8 cellular contexts compared by ENCODE assay signal in genomic region chr6:41470341-41471063, GRCh38.
A peak's percentile ranks its signal among the peaks of the same experiment; 100 is the strongest.
DNase-seq lines count a peak whose midpoint lies in the region; ATAC-seq and TF ChIP-seq lines count a peak whose summit lies in the region.

No MANE protein-coding gene starts in this region.

- ATAC-seq in body of pancreas (peak; percentile 60), left lobe of liver (peak; percentile 33), HG03342 (IDR thresholded peaks at IDR 0.05; ENCODE audit: unreplicated experiment) (no peak)

- no peak for TF ChIP-seq CTCF in body of pancreas (IDR thresholded peaks at IDR 0.05)
- TF ChIP-seq CTCF in tibial artery (IDR thresholded peaks at IDR 0.05) = no peak

- no peaks in the 10 kb centered on the region for H3K36me3 Mint-ChIP-seq in activated CD4-positive, alpha-beta T cell treated with anti-CD3 and anti-CD28 coated beads, Interleukin-2, amount 10 ng/mL, durations not matched to agents 24 days and 14 days (ENCODE audit: low read depth)
- H3K36me3 Mint-ChIP-seq in activated T-helper 2 cell treated with anti-CD3 and anti-CD28 coated beads, Interferon-gamma antibody, Interleukin-2, Interleukin-4, amounts not matched to agents 10 μg/mL and 5 μg/mL and 100 μg/mL, durations not matched to agents 14 hours and 24 hours and 36 hours (ENCODE audit: low read depth) = no peaks in the 10 kb centered on the region

- 28 to 42% methylated on average over 28 to 58 of the region's 60 CpGs for WGBS in body of pancreas, 2 donors

- H3K27me3 ChIP-seq in body of pancreas (peaks cover 0 to 9% of the 10 kb centered on the region in 2 donors), tibial artery (peaks cover 0 to 2% of the 10 kb centered on the region in 2 donors)

- no peak for TF ChIP-seq POLR2A in body of pancreas (IDR thresholded peaks at IDR 0.05)

- no peak overlapping the region for H3K4me3 ChIP-seq in body of pancreas
- peak overlapping the region; percentile 6 to 41 for H3K4me3 ChIP-seq in tibial artery

- H3K27ac ChIP-seq in body of pancreas (no peak overlapping the region), tibial artery (peak overlapping the region; percentile 58 to 69)

- no peak overlapping the region for H3K27ac Mint-ChIP-seq in activated CD4-positive, alpha-beta T cell treated with anti-CD3 and anti-CD28 coated beads, Interleukin-2, amount 10 ng/mL, durations not matched to agents 24 days and 14 days
- no peak overlapping the region for H3K27ac Mint-ChIP-seq in activated T-helper 2 cell treated with anti-CD3 and anti-CD28 coated beads, Interferon-gamma antibody, Interleukin-2, Interleukin-4, amounts not matched to agents 10 μg/mL and 5 μg/mL and 100 μg/mL, durations not matched to agents 14 hours and 24 hours and 36 hours

- no peaks in the 10 kb centered on the region for H3K36me3 ChIP-seq in body of pancreas (replicated peaks in 1 of 2; ENCODE audit: insufficient read depth in 1 of 2, low read depth in 2 of 2)
- no peaks in the 10 kb centered on the region for H3K36me3 ChIP-seq in tibial artery

- no peaks in the 10 kb centered on the region for H3K9me3 Mint-ChIP-seq in activated CD4-positive, alpha-beta T cell treated with anti-CD3 and anti-CD28 coated beads, Interleukin-2, amount 10 ng/mL, durations not matched to agents 24 days and 14 days
- no peaks in the 10 kb centered on the region for H3K9me3 Mint-ChIP-seq in activated T-helper 2 cell treated with anti-CD3 and anti-CD28 coated beads, Interferon-gamma antibody, Interleukin-2, Interleukin-4, amounts not matched to agents 10 μg/mL and 5 μg/mL and 100 μg/mL, durations not matched to agents 14 hours and 24 hours and 36 hours

- H3K27me3 Mint-ChIP-seq in activated CD4-positive, alpha-beta T cell treated with anti-CD3 and anti-CD28 coated beads, Interleukin-2, amount 10 ng/mL, durations not matched to agents 24 days and 14 days = peaks cover 75% of the 10 kb centered on the region
- H3K27me3 Mint-ChIP-seq in activated T-helper 2 cell treated with anti-CD3 and anti-CD28 coated beads, Interferon-gamma antibody, Interleukin-2, Interleukin-4, amounts not matched to agents 10 μg/mL and 5 μg/mL and 100 μg/mL, durations not matched to agents 14 hours and 24 hours and 36 hours (ENCODE audit: low read depth) = peaks cover 69% of the 10 kb centered on the region

- H3K4me3 Mint-ChIP-seq in activated CD4-positive, alpha-beta T cell treated with anti-CD3 and anti-CD28 coated beads, Interleukin-2, amount 10 ng/mL, durations not matched to agents 24 days and 14 days = no peak overlapping the region
- no peak overlapping the region for H3K4me3 Mint-ChIP-seq in activated T-helper 2 cell treated with anti-CD3 and anti-CD28 coated beads, Interferon-gamma antibody, Interleukin-2, Interleukin-4, amounts not matched to agents 10 μg/mL and 5 μg/mL and 100 μg/mL, durations not matched to agents 14 hours and 24 hours and 36 hours (ENCODE audit: low read depth)

- intact Hi-C loops in activated CD4-positive, alpha-beta T cell treated with anti-CD3 and anti-CD28 coated beads, Interleukin-2, amount 10 ng/mL, durations not matched to agents 24 days and 14 days (cut with micrococcal nuclease) = no loop called here
- intact Hi-C loops in body of pancreas (cut with DNase I) (no loop called here), tibial artery (cut with DNase I; ENCODE audit: low total_unique reads) (loop anchor here (2.0 to 5.0 kb wide), 2 partner anchors 34 to 43 kb away; no protein-coding TSS in a partner anchor)
- intact Hi-C loops in activated T-helper 2 cell treated with anti-CD3 and anti-CD28 coated beads, Interferon-gamma antibody, Interleukin-2, Interleukin-4, amounts not matched to agents 10 μg/mL and 5 μg/mL and 100 μg/mL, durations not matched to agents 14 hours and 24 hours and 36 hours (cut with micrococcal nuclease) = no loop called here

- H3K4me1 Mint-ChIP-seq in activated CD4-positive, alpha-beta T cell treated with anti-CD3 and anti-CD28 coated beads, Interleukin-2, amount 10 ng/mL, durations not matched to agents 24 days and 14 days = peaks cover 5% of the 10 kb centered on the region
- peaks cover 3% of the 10 kb centered on the region for H3K4me1 Mint-ChIP-seq in activated T-helper 2 cell treated with anti-CD3 and anti-CD28 coated beads, Interferon-gamma antibody, Interleukin-2, Interleukin-4, amounts not matched to agents 10 μg/mL and 5 μg/mL and 100 μg/mL, durations not matched to agents 14 hours and 24 hours and 36 hours (ENCODE audit: low read depth)

- peaks cover 10% of the 10 kb centered on the region for H3K4me1 ChIP-seq in body of pancreas
- H3K4me1 ChIP-seq in tibial artery = peaks cover 3 to 39% (median 20%) of the 10 kb centered on the region in 4 donors

- no peaks in the 10 kb centered on the region for H3K9me3 ChIP-seq in body of pancreas
- no peaks in the 10 kb centered on the region for H3K9me3 ChIP-seq in tibial artery

- peak; percentile 34 for DNase-seq in activated CD4-positive, alpha-beta T cell treated with anti-CD3 and anti-CD28 coated beads for 48 hours
- DNase-seq in activated CD4-positive, alpha-beta T cell treated with anti-CD3 and anti-CD28 coated beads, Interleukin-2, amount 10 ng/mL, durations not matched to agents 24 days and 14 days = no peak
- peak in 3 of 4 donors; percentile 26 to 35 (median 34) for DNase-seq in body of pancreas
- DNase-seq in left lobe of liver (ENCODE audit: low spot score) = no peak
- DNase-seq in tibial artery = peak; percentile 77 to 94
- no peak for DNase-seq in activated T-helper 2 cell treated with anti-CD3 and anti-CD28 coated beads, Interferon-gamma antibody, Interleukin-2, Interleukin-4, amounts not matched to agents 10 μg/mL and 5 μg/mL and 100 μg/mL, durations not matched to agents 14 hours and 24 hours and 36 hours (ENCODE audit: low spot score)
- DNase-seq in GM19238 (ENCODE audit: insufficient read length, low spot score) = no peak

Comparison
In these comparisons a context has a peak if more than half of its experiments do, and no peak if none do; other contexts are left out.
1. DNase-seq: peak in activated CD4-positive, alpha-beta T cell treated with anti-CD3 and anti-CD28 coated beads for 48 hours (single experiment), body of pancreas (3 of 4) and tibial artery (2 of 2); none in activated CD4-positive, alpha-beta T cell treated with anti-CD3 and anti-CD28 coated beads, Interleukin-2, amount 10 ng/mL, durations not matched to agents 24 days and 14 days (single experiment), left lobe of liver (single experiment), activated T-helper 2 cell treated with anti-CD3 and anti-CD28 coated beads, Interferon-gamma antibody, Interleukin-2, Interleukin-4, amounts not matched to agents 10 μg/mL and 5 μg/mL and 100 μg/mL, durations not matched to agents 14 hours and 24 hours and 36 hours (single experiment) and GM19238 (single experiment).
2. H3K27ac ChIP-seq: peak in tibial artery (2 of 2); none in body of pancreas (0 of 4).
3. H3K4me3 ChIP-seq: peak in tibial artery (2 of 2); none in body of pancreas (0 of 2).